In genomic region chr7:116802144-116802747, GRCh38 we compare ENCODE assay signal across 9 cellular contexts.
DNase-seq lines count a peak whose midpoint lies in the region; ATAC-seq, FAIRE-seq and TF ChIP-seq lines count a peak whose summit lies in the region.
"Had no signal": no experiment of that assay in that cellular context is flagged by ENCODE, and none has a peak within 500 bp of the region (broad histone marks: within the 10 kb centered on the region; RNA-seq: fewer than 3 reads in every experiment).

No MANE protein-coding gene starts in this region.

- ATAC-seq in GM18870 (IDR thresholded peaks at IDR 0.05; ENCODE audit: unreplicated experiment), result no peak

- H2AFZ ChIP-seq in keratinocyte (ENCODE audit: control insufficient read depth, low read length), result no peak overlapping the region

- H3K27ac ChIP-seq in HUES48 (ENCODE audit: low read depth, low read length) (peak overlapping the region; percentile 4), angular gyrus (ENCODE audit: low read depth, low read length) (peak overlapping the region; percentile 79), keratinocyte (ENCODE audit: control insufficient read depth, insufficient read depth, low read length) (peak overlapping the region; percentile 92), tibial artery (peak overlapping the region; percentile 18 to 46)

- DNase-seq in keratinocyte (ENCODE audit: low read depth, low spot score), result no peak
- DNase-seq in tibial artery, result no peak
- no peak for DNase-seq in cerebellar cortex (ENCODE audit: low spot score)
- no peak for DNase-seq in NCI-H524 (lab: John Stamatoyannopoulos, UW)
- DNase-seq: NCI-H187 treated with DMSO at 0.1 percent for 48 hours had no signal

- no peak for TF ChIP-seq CTCF in keratinocyte (optimal IDR thresholded peaks at IDR 0.05 in 1 of 3, IDR thresholded peaks at IDR 0.05 in 1 of 3, conservative IDR thresholded peaks at IDR 0.05 in 1 of 3; ENCODE audit: extremely low read depth in 1 of 3, insufficient read depth in 2 of 3, low read length in 3 of 3)
- TF ChIP-seq CTCF in tibial artery (IDR thresholded peaks at IDR 0.05), result no peak

- H3K79me2 ChIP-seq in keratinocyte (ENCODE audit: control insufficient read depth, insufficient read depth, low read length), result no peaks in the 10 kb centered on the region

- H3K4me3 ChIP-seq in HUES48 (ENCODE audit: low read depth, low read length) (no peak overlapping the region), keratinocyte (ENCODE audit: control insufficient read depth in 2 of 3, extremely low read depth in 1 of 3, insufficient read depth in 2 of 3, low read depth in 1 of 3, low read length in 3 of 3) (peak overlapping the region in 1 of 3 experiments; percentile 19), tibial artery (no peak overlapping the region)

- H3K36me3 ChIP-seq in HUES48 (ENCODE audit: control insufficient read depth, insufficient read depth, low read length), result no peaks in the 10 kb centered on the region
- H3K36me3 ChIP-seq in keratinocyte (ENCODE audit: control insufficient read depth in 2 of 2, extremely low read depth in 1 of 2, insufficient read depth in 2 of 2, low read length in 2 of 2), result peaks cover 0 to 9% of the 10 kb centered on the region in 2 experiments
- H3K36me3 ChIP-seq in tibial artery, result no peaks in the 10 kb centered on the region

- H3K9ac ChIP-seq in HUES48 (ENCODE audit: low read depth, low read length), result no peak overlapping the region
- H3K9ac ChIP-seq in keratinocyte (ENCODE audit: control insufficient read depth, extremely low read depth, insufficient read depth, low read length), result peak overlapping the region; percentile 49

- H3K9me1 ChIP-seq in keratinocyte (ENCODE audit: control insufficient read depth, extremely low read depth, insufficient read depth, low read length), result no peaks in the 10 kb centered on the region

- FAIRE-seq in keratinocyte (lab: Jason Lieb, UNC), result no peak
- FAIRE-seq: G401.6 had no signal

- H3K4me1 ChIP-seq in HUES48 (ENCODE audit: control insufficient read depth, insufficient read depth, low read length) (peaks cover 9% of the 10 kb centered on the region), keratinocyte (ENCODE audit: control insufficient read depth, extremely low read depth, insufficient read depth, low read length) (peaks cover 48% of the 10 kb centered on the region), tibial artery (peaks cover 0 to 31% (median 17%) of the 10 kb centered on the region in 4 donors)

- no peaks in the 10 kb centered on the region for H3K27me3 ChIP-seq in HUES48 (ENCODE audit: control insufficient read depth, insufficient read depth, low read length)
- H3K27me3 ChIP-seq in keratinocyte (ENCODE audit: control insufficient read depth, extremely low read depth, insufficient read depth, low read length), result no peaks in the 10 kb centered on the region
- H3K27me3 ChIP-seq in tibial artery, result no peaks in the 10 kb centered on the region

- no peaks in the 10 kb centered on the region for H4K20me1 ChIP-seq in keratinocyte (ENCODE audit: control insufficient read depth, extremely low read depth, insufficient read depth, low read length)

- no peaks in the 10 kb centered on the region for H3K9me3 ChIP-seq in HUES48 (ENCODE audit: control insufficient read depth, insufficient read depth, low read length)
- no peaks in the 10 kb centered on the region for H3K9me3 ChIP-seq in keratinocyte (ENCODE audit: control insufficient read depth, low read depth, low read length)
- no peaks in the 10 kb centered on the region for H3K9me3 ChIP-seq in tibial artery

- peak overlapping the region; percentile 71 for H3K4me2 ChIP-seq in keratinocyte (ENCODE audit: control insufficient read depth, extremely low read depth, insufficient read depth, low read depth, low read length)

- dilution Hi-C loops in keratinocyte (cut with MboI; ENCODE audit: extremely low pct_ligation_motif_present, low sequenced_read_pairs), result no loop called here

- intact Hi-C loops in tibial artery (cut with DNase I; ENCODE audit: low total_unique reads), result no loop called here

Comparison
In these comparisons a context has a peak if more than half of its experiments do, and no peak if none do; other contexts are left out.
1. H3K27ac ChIP-seq: peak in every context shown above with its lines; median percentile 92 in keratinocyte; 79 in angular gyrus; 32 in tibial artery; 4 in HUES48.